Comparison of ENCODE assay signal across 28 cellular contexts in the genomic region with DNA sequence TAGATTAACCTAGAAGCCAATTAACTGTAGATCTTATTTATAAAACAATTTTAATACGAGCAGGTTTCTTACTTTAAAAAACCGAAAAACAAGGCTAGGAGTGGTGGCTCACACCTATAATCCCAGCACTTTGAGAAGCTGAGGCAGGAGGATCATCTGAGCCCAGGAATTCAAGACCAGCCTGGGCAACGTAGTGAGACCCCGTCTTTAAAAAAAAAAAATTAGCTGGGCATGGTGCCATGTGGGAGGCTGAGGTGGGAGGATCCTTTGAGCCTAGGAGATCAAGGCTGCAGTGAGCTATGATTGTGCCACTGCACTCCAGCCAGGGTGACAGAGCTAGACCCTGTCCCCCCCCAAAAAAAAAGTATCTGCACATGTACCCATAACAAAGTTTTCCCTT.
"Had no signal": no experiment of that assay in that cellular context is flagged by ENCODE, and none has a peak within 500 bp of the region (broad histone marks: within the 10 kb centered on the region; RNA-seq: fewer than 3 reads in every experiment).

No MANE protein-coding gene starts in this region.

- H3K27ac Mint-ChIP-seq: stimulated activated effector memory CD8-positive, alpha-beta T cell treated with anti-CD3 and anti-CD28 coated beads, Interleukin-12 subunit alpha, Interleukin-12 subunit beta, amount 100 ng/mL, for 72 hours; stimulated activated memory B cell treated with anti-CD40 and anti-IgM and Interleukin-4, amounts not matched to agents 10 μg/mL and 1 μg/mL and 100 μg/mL, for 72 hours; stimulated activated naive B cell treated with anti-CD40 and anti-IgM and Interleukin-4, amounts not matched to agents 10 μg/mL and 1 μg/mL and 100 μg/mL, for 72 hours; stimulated activated naive CD8-positive, alpha-beta T cell treated with anti-CD3 and anti-CD28 coated beads, Interleukin-15, amount 100 ng/mL, for 72 hours; stimulated activated naive CD8-positive, alpha-beta T cell treated with anti-CD3 and anti-CD28 coated beads, Interleukin-15, Interleukin-2, amounts not matched to agents 100 ng/mL and 50 ng/mL, for 24 hours; type B pancreatic cell had no signal

- H3K9me3 Mint-ChIP-seq: stimulated activated effector memory CD8-positive, alpha-beta T cell treated with anti-CD3 and anti-CD28 coated beads, Interleukin-12 subunit alpha, Interleukin-12 subunit beta, amount 100 ng/mL, for 72 hours; stimulated activated memory B cell treated with anti-CD40 and anti-IgM and Interleukin-4, amounts not matched to agents 10 μg/mL and 1 μg/mL and 100 μg/mL, for 72 hours; stimulated activated naive B cell treated with anti-CD40 and anti-IgM and Interleukin-4, amounts not matched to agents 10 μg/mL and 1 μg/mL and 100 μg/mL, for 72 hours; stimulated activated naive CD8-positive, alpha-beta T cell treated with anti-CD3 and anti-CD28 coated beads, Interleukin-15, amount 100 ng/mL, for 72 hours; stimulated activated naive CD8-positive, alpha-beta T cell treated with anti-CD3 and anti-CD28 coated beads, Interleukin-15, Interleukin-2, amounts not matched to agents 100 ng/mL and 50 ng/mL, for 24 hours; type B pancreatic cell had no signal

- H3K4me1 ChIP-seq: stomach, suprapubic skin, testis, thyroid gland, tibial artery, tibial nerve, transverse colon, upper lobe of left lung, upper lobe of right lung, uterus, vagina had no signal

- H3K4me1 Mint-ChIP-seq: stimulated activated memory B cell treated with anti-CD40 and anti-IgM and Interleukin-4, amounts not matched to agents 10 μg/mL and 1 μg/mL and 100 μg/mL, for 72 hours; stimulated activated naive B cell treated with anti-CD40 and anti-IgM and Interleukin-4, amounts not matched to agents 10 μg/mL and 1 μg/mL and 100 μg/mL, for 72 hours; stimulated activated naive CD8-positive, alpha-beta T cell treated with anti-CD3 and anti-CD28 coated beads, Interleukin-15, amount 100 ng/mL, for 72 hours had no signal

- H3K4me3 Mint-ChIP-seq: stimulated activated effector memory CD8-positive, alpha-beta T cell treated with anti-CD3 and anti-CD28 coated beads, Interleukin-12 subunit alpha, Interleukin-12 subunit beta, amount 100 ng/mL, for 72 hours; stimulated activated memory B cell treated with anti-CD40 and anti-IgM and Interleukin-4, amounts not matched to agents 10 μg/mL and 1 μg/mL and 100 μg/mL, for 72 hours; stimulated activated naive B cell treated with anti-CD40 and anti-IgM and Interleukin-4, amounts not matched to agents 10 μg/mL and 1 μg/mL and 100 μg/mL, for 72 hours; stimulated activated naive CD8-positive, alpha-beta T cell treated with anti-CD3 and anti-CD28 coated beads, Interleukin-15, amount 100 ng/mL, for 72 hours; stimulated activated naive CD8-positive, alpha-beta T cell treated with anti-CD3 and anti-CD28 coated beads, Interleukin-15, Interleukin-2, amounts not matched to agents 100 ng/mL and 50 ng/mL, for 24 hours; type B pancreatic cell had no signal

- H3K27me3 ChIP-seq: stomach, suprapubic skin, testis, thyroid gland, tibial artery, tibial nerve, transverse colon, upper lobe of left lung, upper lobe of right lung, uterus, vagina had no signal

- DNase-seq: stimulated activated CD4-positive, alpha-beta T cell treated with anti-CD3 and anti-CD28 coated beads, Interleukin-2, amount 100 ng/mL, for 24 hours; stimulated activated CD4-positive, alpha-beta T cell treated with anti-CD3 and anti-CD28 coated beads, Interleukin-2, amount 100 ng/mL, for 48 hours; stimulated activated CD4-positive, alpha-beta T cell treated with anti-CD3 and anti-CD28 coated beads, Interleukin-4, amount 100 ng/mL, for 1 hour; stimulated activated CD4-positive, alpha-beta T cell treated with anti-CD3 and anti-CD28 coated beads, Interleukin-4, amount 100 ng/mL, for 24 hours; stimulated activated CD4-positive, alpha-beta T cell treated with anti-CD3 and anti-CD28 coated beads, Interleukin-4, amount 100 ng/mL, for 4 hours; stimulated activated CD8-positive, alpha-beta memory T cell treated with anti-CD3 and anti-CD28 coated beads, Interleukin-4, amount 100 ng/mL, for 48 hours; stimulated activated naive B cell treated with anti-CD40 and anti-IgM and Interleukin-4, amounts not matched to agents 10 μg/mL and 1 μg/mL and 100 μg/mL, for 72 hours; stimulated activated naive CD4-positive, alpha-beta T cell; stimulated activated naive CD8-positive, alpha-beta T cell treated with anti-CD3 and anti-CD28 coated beads, Interleukin-15, amount 100 ng/mL, for 72 hours; stimulated activated naive CD8-positive, alpha-beta T cell treated with anti-CD3 and anti-CD28 coated beads, Interleukin-15, Interleukin-2, amounts not matched to agents 100 U/mL and 50 U/mL, for 24 hours; stomach; substantia nigra; testis; thyroid gland; tibial artery; transverse colon; upper lobe of left lung; upper lobe of right lung; uterus had no signal

- H3K9me3 ChIP-seq: stomach, suprapubic skin, testis, thoracic aorta, thyroid gland, tibial artery, tibial nerve, transverse colon, upper lobe of left lung, upper lobe of right lung, uterus, vagina had no signal

- H3K4me3 ChIP-seq: stomach, suprapubic skin, testis, thoracic aorta, thyroid gland, tibial artery, tibial nerve, transverse colon, upper lobe of left lung, upper lobe of right lung, uterus, vagina had no signal

- H3K27ac ChIP-seq: stomach, suprapubic skin, testis, thoracic aorta, thyroid gland, tibial artery, tibial nerve, transverse colon, upper lobe of left lung, upper lobe of right lung, uterus, vagina had no signal

- ATAC-seq: stimulated activated effector memory CD8-positive, alpha-beta T cell treated with anti-CD3 and anti-CD28 coated beads, Interleukin-12 subunit alpha, Interleukin-12 subunit beta, amount 100 ng/mL, for 72 hours; stimulated activated memory B cell treated with anti-CD40 and anti-IgM and Interleukin-4, amounts not matched to agents 10 μg/mL and 1 μg/mL and 100 μg/mL, for 72 hours; stimulated activated naive B cell treated with anti-CD40 and anti-IgM and Interleukin-4, amounts not matched to agents 10 μg/mL and 1 μg/mL and 100 μg/mL, for 72 hours; stimulated activated naive CD8-positive, alpha-beta T cell treated with anti-CD3 and anti-CD28 coated beads, Interleukin-15, amount 100 ng/mL, for 72 hours; stimulated activated naive CD8-positive, alpha-beta T cell treated with anti-CD3 and anti-CD28 coated beads, Interleukin-15, Interleukin-2, amounts not matched to agents 100 U/mL and 50 U/mL, for 24 hours; upper lobe of right lung had no signal

- H3K27me3 Mint-ChIP-seq: stimulated activated memory B cell treated with anti-CD40 and anti-IgM and Interleukin-4, amounts not matched to agents 10 μg/mL and 1 μg/mL and 100 μg/mL, for 72 hours; stimulated activated naive B cell treated with anti-CD40 and anti-IgM and Interleukin-4, amounts not matched to agents 10 μg/mL and 1 μg/mL and 100 μg/mL, for 72 hours; stimulated activated naive CD8-positive, alpha-beta T cell treated with anti-CD3 and anti-CD28 coated beads, Interleukin-15, amount 100 ng/mL, for 72 hours; stimulated activated naive CD8-positive, alpha-beta T cell treated with anti-CD3 and anti-CD28 coated beads, Interleukin-15, Interleukin-2, amounts not matched to agents 100 ng/mL and 50 ng/mL, for 24 hours; type B pancreatic cell had no signal

- FAIRE-seq: urothelium cell line had no signal
